Comparison of ENCODE assay signal across 8 cellular contexts in genomic region chr1:248838357-248839167, GRCh38. TPM values are rescaled to one million over a fixed set of nuclear protein-coding genes. Genes with fewer than 3 reads are reported as not detected.
A peak's percentile ranks its signal among the peaks of the same experiment; 100 is the strongest.
DNase-seq lines count a peak whose midpoint lies in the region; ATAC-seq and TF ChIP-seq lines count a peak whose summit lies in the region.

No MANE protein-coding gene starts in this region.

- peak; percentile 56 for ATAC-seq in HG02981 (IDR thresholded peaks at IDR 0.05; ENCODE audit: unreplicated experiment)

- H3K27ac ChIP-seq in brain microvascular endothelial cell (peak overlapping the region; percentile 99), iPS-18a (ENCODE audit: low read length) (peak overlapping the region; percentile 66), skeletal muscle tissue (ENCODE audit: low read depth, low read length) (peak overlapping the region; percentile 100)

- H3K27me3 ChIP-seq in brain microvascular endothelial cell (replicated peaks), result no peaks in the 10 kb centered on the region
- H3K27me3 ChIP-seq in iPS-18a (ENCODE audit: control insufficient read depth, insufficient read depth, low read length), result peaks cover 12% of the 10 kb centered on the region
- H3K27me3 ChIP-seq in skeletal muscle tissue (ENCODE audit: control insufficient read depth in 3 of 3, insufficient read depth in 3 of 3, low read length in 3 of 3), result peaks cover 0 to 7% (median 0%) of the 10 kb centered on the region in 3 donors

- no peaks in the 10 kb centered on the region for H3K9me3 ChIP-seq in iPS-18a (ENCODE audit: control insufficient read depth, low read depth, low read length)
- no peaks in the 10 kb centered on the region for H3K9me3 ChIP-seq in skeletal muscle tissue (ENCODE audit: control insufficient read depth in 3 of 3, low read length in 3 of 3)

- peak; percentile 84 for DNase-seq in NK-92 treated with Interleukin-12 subunit alpha and Interleukin-12 subunit beta, amount 100 ng/mL, for 24 hours (lab: John Stamatoyannopoulos, UW)
- DNase-seq in NK-92 (lab: John Stamatoyannopoulos, UW; ENCODE audit: unreplicated experiment), result no peak
- peak; percentile 88 to 90 for DNase-seq in NCI-H2081 (lab: John Stamatoyannopoulos, UW)
- peak; percentile 92 for DNase-seq in UCSD-AML1 (lab: John Stamatoyannopoulos, UW; ENCODE audit: unreplicated experiment)
- peak; percentile 78 for DNase-seq in brain microvascular endothelial cell

- peak overlapping the region; percentile 81 for H3K9ac ChIP-seq in iPS-18a (ENCODE audit: low read length)
- peak overlapping the region; percentile 96 to 99 (median 99) for H3K9ac ChIP-seq in skeletal muscle tissue (ENCODE audit: low read depth in 1 of 3, low read length in 3 of 3)

- in situ Hi-C loops in brain microvascular endothelial cell (cut with HindIII; ENCODE audit: low pct_ligation_motif_present, low sequenced_read_pairs), result no loop called here

- no peaks in the 10 kb centered on the region for H3K4me1 ChIP-seq in iPS-18a (ENCODE audit: control insufficient read depth, low read depth, low read length)
- H3K4me1 ChIP-seq in skeletal muscle tissue (ENCODE audit: control insufficient read depth in 3 of 3, insufficient read depth in 3 of 3, low read length in 3 of 3), result peaks cover 42 to 55% (median 52%) of the 10 kb centered on the region in 3 donors

- H3K4me3 ChIP-seq in brain microvascular endothelial cell (ENCODE audit: low read depth, low read length), result peak overlapping the region; percentile 83
- H3K4me3 ChIP-seq in iPS-18a (ENCODE audit: low read length), result peak overlapping the region; percentile 86
- peak overlapping the region; percentile 82 to 93 (median 93) for H3K4me3 ChIP-seq in skeletal muscle tissue (ENCODE audit: low read length in 3 of 3)

- no peak for TF ChIP-seq CTCF in brain microvascular endothelial cell (IDR thresholded peaks at IDR 0.05; ENCODE audit: low read depth, low read length, missing control alignments)

- no peaks in the 10 kb centered on the region for H3K36me3 ChIP-seq in brain microvascular endothelial cell (replicated peaks)
- H3K36me3 ChIP-seq in iPS-18a (ENCODE audit: control insufficient read depth, low read depth, low read length), result no peaks in the 10 kb centered on the region
- no peaks in the 10 kb centered on the region for H3K36me3 ChIP-seq in skeletal muscle tissue (ENCODE audit: control insufficient read depth in 3 of 3, insufficient read depth in 3 of 3, low read length in 3 of 3)

RNA-seq across cellular contexts. Expression of gene ZNF672, which starts 0.5 kb away (rescaled TPM):
- 15.7 TPM for total RNA-seq in skeletal muscle tissue

RNA-seq across cellular contexts. Expression of gene SH3BP5L, which starts 12.8 kb away (rescaled TPM):
- 19.3 TPM for total RNA-seq in skeletal muscle tissue

RNA-seq across cellular contexts. Expression of gene ZNF692, which starts 20.3 kb away (rescaled TPM):
- 5.7 TPM for total RNA-seq in skeletal muscle tissue
